In the genomic region with DNA sequence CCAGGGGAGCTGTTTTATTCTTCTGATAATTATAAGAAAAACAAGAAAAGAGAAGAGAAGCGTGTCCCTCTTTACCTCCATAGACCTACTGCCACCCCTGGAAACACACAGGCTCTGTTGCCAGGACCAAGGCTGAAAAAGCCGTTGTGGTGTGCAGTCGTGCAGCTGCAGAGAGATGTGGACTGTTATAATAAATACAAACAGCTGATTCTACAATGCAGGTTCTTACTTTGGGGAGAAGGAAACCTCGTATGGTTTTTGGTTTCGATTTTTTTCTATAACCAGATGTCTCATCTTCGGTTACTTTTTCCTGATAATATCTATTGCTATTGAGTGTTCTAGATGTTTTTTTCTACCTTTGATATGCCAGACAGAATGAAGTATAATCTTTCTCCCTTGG, we compare ENCODE assay signal across 12 cellular contexts. TPM values are rescaled to one million over a fixed set of nuclear protein-coding genes. Genes with fewer than 3 reads are reported as not detected.
DNase-seq lines count a peak whose midpoint lies in the region; ATAC-seq and TF ChIP-seq lines count a peak whose summit lies in the region.
"Had no signal": no experiment of that assay in that cellular context is flagged by ENCODE, and none has a peak within 500 bp of the region (broad histone marks: within the 10 kb centered on the region; RNA-seq: fewer than 3 reads in every experiment).

No MANE protein-coding gene starts in this region.

- peak overlapping the region; percentile 63 for H3K4me3 Mint-ChIP-seq in activated CD4-positive, alpha-beta memory T cell treated with anti-CD3 and anti-CD28 coated beads for 36 hours
- peak overlapping the region; percentile 75 to 94 (median 88) for H3K4me3 Mint-ChIP-seq in naive thymus-derived CD8-positive, alpha-beta T cell

- in situ Hi-C loops in KBM-7 (cut with MboI; ENCODE audit: low pct_unique_long_range_greater_than_20kb, low sequenced_read_pairs): no loop called here

- no peaks in the 10 kb centered on the region for H3K27me3 ChIP-seq in psoas muscle (ENCODE audit: insufficient read depth in 3 of 3, low read length in 2 of 3)
- H3K27me3 ChIP-seq: cardiac muscle cell had no signal

- no peaks in the 10 kb centered on the region for H3K9me3 Mint-ChIP-seq in activated CD4-positive, alpha-beta memory T cell treated with anti-CD3 and anti-CD28 coated beads for 36 hours
- H3K9me3 Mint-ChIP-seq in naive thymus-derived CD8-positive, alpha-beta T cell: no peaks in the 10 kb centered on the region

- H3K4me1 ChIP-seq in psoas muscle: peaks cover 6% of the 10 kb centered on the region

- intact Hi-C loops in activated CD4-positive, alpha-beta memory T cell treated with anti-CD3 and anti-CD28 coated beads for 36 hours (cut with micrococcal nuclease): no loop called here
- intact Hi-C loops in psoas muscle (cut with DNase I): no loop called here

- CTCF ChIA-PET in activated CD4-positive, alpha-beta memory T cell treated with anti-CD3 and anti-CD28 coated beads for 36 hours (lab: Charles Lee): interaction anchor here (1.1 to 7.5 kb wide), 5 partner anchors 9 to 94 kb away, joined by 3 to 38 read pairs (median 11); no protein-coding TSS in a partner anchor

- peak overlapping the region; percentile 92 for H3K27ac Mint-ChIP-seq in activated CD4-positive, alpha-beta memory T cell treated with anti-CD3 and anti-CD28 coated beads for 36 hours
- H3K27ac Mint-ChIP-seq in naive thymus-derived CD8-positive, alpha-beta T cell: peak overlapping the region; percentile 94 to 100 (median 96)

- no peak overlapping the region for H3K27ac ChIP-seq in psoas muscle
- H3K27ac ChIP-seq: 22Rv1, cardiac muscle cell had no signal

- H3K9me3 ChIP-seq in psoas muscle: no peaks in the 10 kb centered on the region
- H3K9me3 ChIP-seq: heart left ventricle had no signal

- H3K4me1 Mint-ChIP-seq in activated CD4-positive, alpha-beta memory T cell treated with anti-CD3 and anti-CD28 coated beads for 36 hours (ENCODE audit: low read depth): peaks cover 84% of the 10 kb centered on the region
- peaks cover 40 to 97% (median 92%) of the 10 kb centered on the region in 4 donors for H3K4me1 Mint-ChIP-seq in naive thymus-derived CD8-positive, alpha-beta T cell

- DNase-seq in NCI-H2081 (lab: John Stamatoyannopoulos, UW) (peak; percentile 23 to 35), NCI-H2081 treated with DMSO at 0.1 percent for 48 hours (lab: John Stamatoyannopoulos, UW) (no peak), KBM-7 (no peak), psoas muscle (no peak)
- DNase-seq in activated CD4-positive, alpha-beta memory T cell treated with anti-CD3 and anti-CD28 coated beads for 36 hours: no peak
- peak in 2 of 10 donors; percentile 53 to 57 for DNase-seq in naive thymus-derived CD8-positive, alpha-beta T cell
- DNase-seq: activated CD4-positive, CD25-positive, alpha-beta regulatory T cell treated with anti-CD3 and anti-CD28 coated beads, Interleukin-2, amount 50 U/mL, for 72 hours; heart left ventricle had no signal

- no peak overlapping the region for H3K4me3 ChIP-seq in psoas muscle
- H3K4me3 ChIP-seq: cardiac muscle cell had no signal

- no peaks in the 10 kb centered on the region for H3K36me3 ChIP-seq in psoas muscle (ENCODE audit: insufficient read depth in 1 of 2, low read depth in 1 of 2)
- H3K36me3 ChIP-seq: cardiac muscle cell, heart left ventricle had no signal

- 24 to 31% (median 30%) methylated on average over 6 of the region's 6 CpGs for WGBS in psoas muscle, 3 donors

- POLR2A ChIA-PET in activated CD4-positive, alpha-beta memory T cell treated with anti-CD3 and anti-CD28 coated beads for 36 hours (lab: Charles Lee): interaction anchor here (1.2 to 7.3 kb wide), 6 partner anchors 8 to 26 kb away, joined by 3 to 91 read pairs (median 6); no protein-coding TSS in a partner anchor
- POLR2A ChIA-PET in naive thymus-derived CD8-positive, alpha-beta T cell (lab: Charles Lee): interaction anchor here (1.6 to 20.1 kb wide), 7 partner anchors 8 to 39 kb away, joined by 4 to 446 read pairs (median 16); no protein-coding TSS in a partner anchor

- no peaks in the 10 kb centered on the region for H3K27me3 Mint-ChIP-seq in activated CD4-positive, alpha-beta memory T cell treated with anti-CD3 and anti-CD28 coated beads for 36 hours
- H3K27me3 Mint-ChIP-seq in naive thymus-derived CD8-positive, alpha-beta T cell: no peaks in the 10 kb centered on the region

- TF ChIP-seq CTCF in psoas muscle (IDR thresholded peaks at IDR 0.05): no peak

- peaks cover 7% of the 10 kb centered on the region for H3K36me3 Mint-ChIP-seq in activated CD4-positive, alpha-beta memory T cell treated with anti-CD3 and anti-CD28 coated beads for 36 hours
- peaks cover 6 to 51% (median 20%) of the 10 kb centered on the region in 3 donors for H3K36me3 Mint-ChIP-seq in naive thymus-derived CD8-positive, alpha-beta T cell

- peak; percentile 55 for ATAC-seq in HG02763 (IDR thresholded peaks at IDR 0.05; ENCODE audit: unreplicated experiment)
- peak; percentile 13 to 30 for ATAC-seq in naive thymus-derived CD8-positive, alpha-beta T cell
- no peak for ATAC-seq in psoas muscle
- ATAC-seq in HG03521 (IDR thresholded peaks at IDR 0.05; ENCODE audit: unreplicated experiment): no peak
- ATAC-seq: heart left ventricle had no signal

RNA-seq across cellular contexts. Expression of gene FYB1, which starts 28.1 kb away (rescaled TPM):
- 100 to 1,000 TPM; 105 to 106 TPM for total RNA-seq in activated CD4-positive, alpha-beta memory T cell treated with anti-CD3 and anti-CD28 coated beads for 36 hours
- 100 to 1,000 TPM; 579 to 642 TPM for total RNA-seq in naive thymus-derived CD8-positive, alpha-beta T cell
- 100 to 1,000 TPM; 181 to 431 (median 312) TPM for polyA plus RNA-seq in naive thymus-derived CD8-positive, alpha-beta T cell
- 1 to 10 TPM; 1.3 to 3.2 (median 2.3) TPM for total RNA-seq in psoas muscle
- under 1 TPM; 0.22 to 0.35 (median 0.25) TPM for polyA plus RNA-seq in psoas muscle
- total RNA-seq: cardiac muscle cell had no signal
- polyA plus RNA-seq: cardiac muscle cell had no signal

Comparison
In these comparisons a context has a peak if more than half of its experiments do, and no peak if none do; other contexts are left out.
1. DNase-seq: peak in NCI-H2081 (2 of 2); none in NCI-H2081 treated with DMSO at 0.1 percent for 48 hours (single experiment), activated CD4-positive, alpha-beta memory T cell treated with anti-CD3 and anti-CD28 coated beads for 36 hours (single experiment), KBM-7 (single experiment) and psoas muscle (0 of 2).
2. ATAC-seq: peak in HG02763 (single experiment) and naive thymus-derived CD8-positive, alpha-beta T cell (2 of 2); none in psoas muscle (0 of 4) and HG03521 (single experiment).
3. RNA of gene FYB1, which starts 28.1 kb away (total RNA-seq): 579 to 642 TPM in naive thymus-derived CD8-positive, alpha-beta T cell and 105 to 106 TPM in activated CD4-positive, alpha-beta memory T cell treated with anti-CD3 and anti-CD28 coated beads for 36 hours; 1.3 to 3.2 TPM in psoas muscle; every median in the first group is over 10 times any median in the second.